Comparison of ENCODE assay signal across 19 cellular contexts in genomic region chr11:61377461-61378160, GRCh38. TPM values are rescaled to one million over a fixed set of nuclear protein-coding genes. Genes with fewer than 3 reads are reported as not detected.
DNase-seq lines count a peak whose midpoint lies in the region; ATAC-seq, FAIRE-seq and TF ChIP-seq lines count a peak whose summit lies in the region.
"Had no signal": no experiment of that assay in that cellular context is flagged by ENCODE, and none has a peak within 500 bp of the region (broad histone marks: within the 10 kb centered on the region; RNA-seq: fewer than 3 reads in every experiment).

No MANE protein-coding gene starts in this region.

- no peaks in the 10 kb centered on the region for H3K9me2 ChIP-seq in SK-N-SH

- H3K4ac ChIP-seq in mesenchymal stem cell (ENCODE audit: low read depth in 1 of 2, low read length in 2 of 2): no peak overlapping the region

- H3K23ac ChIP-seq in mesenchymal stem cell (ENCODE audit: low read length in 2 of 2): no peak overlapping the region

- H2BK15ac ChIP-seq in mesenchymal stem cell (ENCODE audit: low read depth, poor library complexity, severe bottlenecking): no peak overlapping the region

- H3K4me1 ChIP-seq in mesenchymal stem cell (ENCODE audit: control insufficient read depth, insufficient read depth, low read depth, low read length): peaks cover 5% of the 10 kb centered on the region
- peaks cover 0 to 7% of the 10 kb centered on the region in 2 experiments; a peak in 1 of 4 replicates for H3K4me1 ChIP-seq in SK-N-SH (ENCODE audit: control insufficient read depth in 1 of 2, insufficient read depth in 2 of 2, low read depth in 1 of 2, low read length in 1 of 2)

- no peak overlapping the region for H2BK12ac ChIP-seq in mesenchymal stem cell (ENCODE audit: low read length in 2 of 2)

- POLR2A ChIA-PET in SK-N-SH (lab: Yijun Ruan, JAX): no interaction called here

- TF ChIP-seq RAD21 in SK-N-SH (IDR thresholded peaks at IDR 0.05; ENCODE audit: low read length): no peak

- H2AFZ ChIP-seq in mesenchymal stem cell (ENCODE audit: low read depth, low read length): no peak overlapping the region
- no peak overlapping the region for H2AFZ ChIP-seq in SK-N-SH (ENCODE audit: low read depth)

- no peak for TF ChIP-seq EP300 in SK-N-SH (IDR thresholded peaks at IDR 0.05; ENCODE audit: borderline replicate concordance in 1 of 2, low read depth in 1 of 2, low read length in 1 of 2)

- DNase-seq in AG08395 (ENCODE audit: low spot score) (peak; percentile 37), HL-60 (ENCODE audit: low read depth in 1 of 2, low spot score in 1 of 2) (no peak), bronchial epithelial cell (ENCODE audit: low read depth) (peak; percentile 67), mesenchymal stem cell (peak; percentile 78), NCI-H69 (lab: John Stamatoyannopoulos, UW) (no peak), NCI-H524 (lab: John Stamatoyannopoulos, UW) (no peak), SK-N-SH (no peak)
- DNase-seq: activated CD4-positive, alpha-beta T cell treated with anti-CD3 and anti-CD28 coated beads, Interleukin-2, amount 50 U/mL, for 1 hour; activated naive CD4-positive, alpha-beta T cell treated with anti-CD3 and anti-CD28 coated beads, Interleukin-2, amount 50 U/mL, for 16 hours; activated T-cell treated with anti-CD3 and anti-CD28 coated beads for 4 hours; central memory CD4-positive, alpha-beta T cell; GF-D8; lower lobe of right lung; NCI-H1930; NCI-H510A treated with DMSO at 0.1 percent for 48 hours; stimulated activated CD4-positive, alpha-beta T cell treated with anti-CD3 and anti-CD28 coated beads, Interleukin-15, amount 100 ng/mL, for 24 hours had no signal

- H3K18ac ChIP-seq in mesenchymal stem cell (ENCODE audit: low read depth in 1 of 2, low read length in 2 of 2): peak overlapping the region in 1 of 2 experiments; percentile 2

- H3K9me3 ChIP-seq in mesenchymal stem cell (ENCODE audit: control insufficient read depth, low read length) (peaks cover 3% of the 10 kb centered on the region), SK-N-SH (peaks cover 8% of the 10 kb centered on the region; the same call in 1 of the 2 replicates)
- H3K9me3 ChIP-seq: lower lobe of right lung had no signal

- no peak overlapping the region for H2BK5ac ChIP-seq in mesenchymal stem cell (ENCODE audit: low read depth, low read length, poor library complexity, severe bottlenecking)

- no peaks in the 10 kb centered on the region for H3K27me3 ChIP-seq in HL-60 (ENCODE audit: insufficient read depth, poor library complexity, severe bottlenecking)
- H3K27me3 ChIP-seq in bronchial epithelial cell (ENCODE audit: control insufficient read depth, insufficient read depth, low read length): no peaks in the 10 kb centered on the region
- H3K27me3 ChIP-seq in mesenchymal stem cell (ENCODE audit: control insufficient read depth in 1 of 2, insufficient read depth in 1 of 2, low read length in 2 of 2): no peaks in the 10 kb centered on the region
- no peaks in the 10 kb centered on the region for H3K27me3 ChIP-seq in SK-N-SH (ENCODE audit: insufficient read depth)

- peaks cover 1% of the 10 kb centered on the region for H3K79me1 ChIP-seq in mesenchymal stem cell (replicated peaks; ENCODE audit: low read length, poor library complexity, severe bottlenecking)

- H3K27ac ChIP-seq in HL-60 (replicated peaks): peak overlapping the region; percentile 36; the same call in 1 of the 2 replicates
- H3K27ac ChIP-seq in mesenchymal stem cell (ENCODE audit: low read length, poor library complexity, severe bottlenecking): peak overlapping the region; percentile 8
- H3K27ac ChIP-seq in SK-N-SH (ENCODE audit: low read depth in 2 of 2, low read length in 1 of 2): no peak overlapping the region
- H3K27ac ChIP-seq: lower lobe of right lung had no signal

- H3F3A ChIP-seq in SK-N-SH (replicated peaks; ENCODE audit: insufficient read depth): peaks cover 8% of the 10 kb centered on the region

- H4K20me1 ChIP-seq in SK-N-SH (ENCODE audit: insufficient read depth): no peaks in the 10 kb centered on the region

- no peak overlapping the region for H4K91ac ChIP-seq in mesenchymal stem cell (ENCODE audit: low read length)

- CTCF ChIA-PET in SK-N-SH (lab: Yijun Ruan, JAX): interaction anchor here (1.1 to 1.9 kb wide), 3 partner anchors 11 to 41 kb away, joined by 3 to 8 read pairs (median 3); no protein-coding TSS in a partner anchor

- FAIRE-seq in bronchial epithelial cell (lab: Jason Lieb, UNC): no peak
- FAIRE-seq: H54 had no signal

- WGBS in mesenchymal stem cell: 77% methylated on average over 4 of the region's 6 CpGs
- WGBS in SK-N-SH (ENCODE audit: low lambda C conversion rate): 89% methylated on average over 6 of the region's 6 CpGs

- no peak for ATAC-seq in GM19324 (IDR thresholded peaks at IDR 0.05; ENCODE audit: low FRiP score, unreplicated experiment)
- ATAC-seq: lower lobe of right lung; natural killer cell treated with Interleukin-12 subunit alpha and Interleukin-12 subunit beta and Interleukin-15 and Interleukin-18, amount 100 ng/mL, for 72 hours had no signal

- peak overlapping the region; percentile 8 for H3K9ac ChIP-seq in mesenchymal stem cell (ENCODE audit: low read length)
- H3K9ac ChIP-seq in SK-N-SH: no peak overlapping the region

- H2BK120ac ChIP-seq in mesenchymal stem cell (ENCODE audit: low read depth, low read length): no peak overlapping the region

- no peak overlapping the region for H4K8ac ChIP-seq in mesenchymal stem cell (ENCODE audit: low read length)

- peak overlapping the region; percentile 9 for H2AK5ac ChIP-seq in mesenchymal stem cell (ENCODE audit: low read length, severe bottlenecking)

- no peak overlapping the region for H3K4me2 ChIP-seq in mesenchymal stem cell (ENCODE audit: low read length, poor library complexity, severe bottlenecking)
- no peak overlapping the region for H3K4me2 ChIP-seq in SK-N-SH

- no peaks in the 10 kb centered on the region for H3K79me2 ChIP-seq in SK-N-SH (ENCODE audit: insufficient read depth)

- no peak overlapping the region for H3K14ac ChIP-seq in mesenchymal stem cell (ENCODE audit: low read length in 2 of 2)

- no peak for TF ChIP-seq CTCF in HL-60 (IDR thresholded peaks at IDR 0.05; ENCODE audit: insufficient read depth, low read length)
- TF ChIP-seq CTCF in bronchial epithelial cell (IDR thresholded peaks at IDR 0.05; ENCODE audit: insufficient read depth, low read length, severe bottlenecking): no peak
- no peak for TF ChIP-seq CTCF in SK-N-SH (IDR thresholded peaks at IDR 0.05)

- H3K36me3 ChIP-seq in bronchial epithelial cell (ENCODE audit: control insufficient read depth, insufficient read depth, low read length) (peaks cover 1% of the 10 kb centered on the region), mesenchymal stem cell (ENCODE audit: control insufficient read depth in 1 of 2, insufficient read depth in 2 of 2, low read depth in 1 of 2, low read length in 2 of 2) (peaks cover 6 to 35% of the 10 kb centered on the region in 2 experiments), SK-N-SH (replicated peaks in 1 of 2; ENCODE audit: control insufficient read depth in 1 of 2, insufficient read depth in 2 of 2, low read length in 1 of 2) (peaks cover 3 to 36% of the 10 kb centered on the region in 2 experiments)

- H3K4me3 ChIP-seq in HL-60 (replicated peaks; ENCODE audit: insufficient read depth, low read length) (no peak overlapping the region), bronchial epithelial cell (ENCODE audit: low read depth, low read length) (no peak overlapping the region), mesenchymal stem cell (ENCODE audit: insufficient read depth in 1 of 2, low read depth in 1 of 2, low read length in 2 of 2) (no peak overlapping the region), SK-N-SH (ENCODE audit: low read depth in 2 of 2, low read length in 1 of 2) (no peak overlapping the region)
- H3K4me3 ChIP-seq: lower lobe of right lung had no signal

TF ChIP-seq in SK-N-SH, 30 proteins besides CTCF, POLR2A, EP300 and RAD21:
- no peak for TF ChIP-seq USF2 (IDR thresholded peaks at IDR 0.05; ENCODE audit: borderline replicate concordance, low read depth, low read length)

RNA-seq across cellular contexts. Expression of gene TMEM216, which starts 14.8 kb away (rescaled TPM):
- 6.1 and 9.2 TPM in 2 replicates for total RNA-seq in bronchial epithelial cell
- 13.1 TPM for polyA plus RNA-seq in mesenchymal stem cell (2013, experiment 1 of 2)
- 13.1 TPM for polyA plus RNA-seq in mesenchymal stem cell (2013, experiment 2 of 2)
- polyA plus RNA-seq in SK-N-SH (2012; rRNA removed): 16.8 and 20.6 TPM in 2 replicates
- 16.1 and 18.2 TPM in 2 replicates for polyA plus RNA-seq in SK-N-SH (2012; cell fraction: cytosol; rRNA removed)
- polyA plus RNA-seq in SK-N-SH (2012; cell fraction: nucleus; rRNA removed): 10.8 and 11.9 TPM in 2 replicates

RNA-seq across cellular contexts. Expression of gene TMEM138, which starts 15.4 kb away (rescaled TPM):
- total RNA-seq in bronchial epithelial cell: 10.0 and 12.7 TPM in 2 replicates
- 68.7 TPM for polyA plus RNA-seq in mesenchymal stem cell (2013, experiment 1 of 2)
- 67.7 TPM for polyA plus RNA-seq in mesenchymal stem cell (2013, experiment 2 of 2)
- 82.2 and 129 TPM in 2 replicates for polyA plus RNA-seq in SK-N-SH (2012; rRNA removed)
- 85.3 and 88.5 TPM in 2 replicates for polyA plus RNA-seq in SK-N-SH (2012; cell fraction: cytosol; rRNA removed)
- polyA plus RNA-seq in SK-N-SH (2012; cell fraction: nucleus; rRNA removed): 126 and 177 TPM in 2 replicates

RNA-seq across cellular contexts. Expression of gene CYB561A3, which starts 15.9 kb away (rescaled TPM):
- 30.8 and 36.1 TPM in 2 replicates for total RNA-seq in bronchial epithelial cell
- polyA plus RNA-seq in mesenchymal stem cell (2013, experiment 1 of 2): 33.2 TPM
- 32.4 TPM for polyA plus RNA-seq in mesenchymal stem cell (2013, experiment 2 of 2)
- 70.0 and 76.4 TPM in 2 replicates for polyA plus RNA-seq in SK-N-SH (2012; rRNA removed)
- 36.7 and 53.0 TPM in 2 replicates for polyA plus RNA-seq in SK-N-SH (2012; cell fraction: cytosol; rRNA removed)
- polyA plus RNA-seq in SK-N-SH (2012; cell fraction: nucleus; rRNA removed): 104 and 111 TPM in 2 replicates

RNA-seq across cellular contexts. Expression of gene TKFC, which starts 44.6 kb away (rescaled TPM):
- total RNA-seq in bronchial epithelial cell: 22.3 and 22.9 TPM in 2 replicates
- 9.3 TPM for polyA plus RNA-seq in mesenchymal stem cell (2013, experiment 1 of 2)
- polyA plus RNA-seq in mesenchymal stem cell (2013, experiment 2 of 2): 9.6 TPM
- polyA plus RNA-seq in SK-N-SH (2012; rRNA removed): 71.0 and 72.0 TPM in 2 replicates
- polyA plus RNA-seq in SK-N-SH (2012; cell fraction: cytosol; rRNA removed): 20.5 and 34.1 TPM in 2 replicates
- 253 and 263 TPM in 2 replicates for polyA plus RNA-seq in SK-N-SH (2012; cell fraction: nucleus; rRNA removed)

RNA-seq across cellular contexts. Expression of gene DDB1, which starts 44.7 kb away (rescaled TPM):
- 154 and 228 TPM in 2 replicates for total RNA-seq in bronchial epithelial cell
- 93.9 TPM for polyA plus RNA-seq in mesenchymal stem cell (2013, experiment 1 of 2)
- polyA plus RNA-seq in mesenchymal stem cell (2013, experiment 2 of 2): 91.2 TPM
- polyA plus RNA-seq in SK-N-SH (2012; rRNA removed): 170 and 224 TPM in 2 replicates
- 165 and 169 TPM in 2 replicates for polyA plus RNA-seq in SK-N-SH (2012; cell fraction: cytosol; rRNA removed)
- 146 and 236 TPM in 2 replicates for polyA plus RNA-seq in SK-N-SH (2012; cell fraction: nucleus; rRNA removed)

Comparison
In these comparisons a context has a peak if more than half of its experiments do, and no peak if none do; other contexts are left out.
1. DNase-seq: peak in AG08395 (single experiment), bronchial epithelial cell (single experiment) and mesenchymal stem cell (single experiment); none in HL-60 (0 of 2), NCI-H69 (single experiment), NCI-H524 (0 of 2) and SK-N-SH (single experiment).
2. H3K27ac ChIP-seq: peak in HL-60 (single experiment) and mesenchymal stem cell (single experiment); none in SK-N-SH (0 of 2).